ENCODE assay signal across 2 cellular contexts in the genomic region with DNA sequence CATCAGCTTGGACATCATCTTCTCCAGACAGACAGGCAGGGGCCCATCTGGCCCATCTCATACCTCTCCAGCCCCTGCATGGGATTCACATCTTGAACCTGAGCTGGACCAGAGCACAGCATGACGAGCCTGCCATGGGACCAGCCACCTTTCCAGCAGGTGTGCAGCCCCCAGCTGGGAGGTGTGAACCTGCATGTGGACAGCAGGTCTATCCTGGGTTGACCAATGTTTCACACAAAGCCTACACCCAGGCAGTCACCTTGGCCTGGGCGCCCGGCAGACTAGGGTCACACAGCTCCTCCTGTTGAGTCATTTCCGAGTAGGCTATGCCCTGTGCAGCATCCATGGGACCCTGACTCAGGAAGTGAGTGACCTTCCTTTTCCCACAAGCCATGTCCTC.
TF ChIP-seq lines count a peak whose summit lies in the region.

No MANE protein-coding gene starts in this region.

TF ChIP-seq in GM23338, 12 proteins besides CTCF, POLR2A, EP300 and RAD21:
- TF ChIP-seq STAT1 (IDR thresholded peaks at IDR 0.05; ENCODE audit: unreplicated experiment) (no peak), POLR2AphosphoS5 (IDR thresholded peaks at IDR 0.05; ENCODE audit: low read depth) (no peak), JUNB (IDR thresholded peaks at IDR 0.05; ENCODE audit: unreplicated experiment) (no peak), EZH2phosphoT487 (IDR thresholded peaks at IDR 0.05; ENCODE audit: unreplicated experiment) (no peak), ZNF331 (CRISPR knock-in tag; IDR thresholded peaks at IDR 0.05; ENCODE audit: low read depth) (no peak), CREB1 (CRISPR knock-in tag; IDR thresholded peaks at IDR 0.05; ENCODE audit: low read depth) (no peak), EZH2 (IDR thresholded peaks at IDR 0.05; ENCODE audit: low read depth, unreplicated experiment) (no peak), NANOG (IDR thresholded peaks at IDR 0.05; ENCODE audit: borderline replicate concordance) (no peak), ZNF114 (CRISPR knock-in tag; IDR thresholded peaks at IDR 0.05) (no peak)
- TF ChIP-seq, protein P1, sequence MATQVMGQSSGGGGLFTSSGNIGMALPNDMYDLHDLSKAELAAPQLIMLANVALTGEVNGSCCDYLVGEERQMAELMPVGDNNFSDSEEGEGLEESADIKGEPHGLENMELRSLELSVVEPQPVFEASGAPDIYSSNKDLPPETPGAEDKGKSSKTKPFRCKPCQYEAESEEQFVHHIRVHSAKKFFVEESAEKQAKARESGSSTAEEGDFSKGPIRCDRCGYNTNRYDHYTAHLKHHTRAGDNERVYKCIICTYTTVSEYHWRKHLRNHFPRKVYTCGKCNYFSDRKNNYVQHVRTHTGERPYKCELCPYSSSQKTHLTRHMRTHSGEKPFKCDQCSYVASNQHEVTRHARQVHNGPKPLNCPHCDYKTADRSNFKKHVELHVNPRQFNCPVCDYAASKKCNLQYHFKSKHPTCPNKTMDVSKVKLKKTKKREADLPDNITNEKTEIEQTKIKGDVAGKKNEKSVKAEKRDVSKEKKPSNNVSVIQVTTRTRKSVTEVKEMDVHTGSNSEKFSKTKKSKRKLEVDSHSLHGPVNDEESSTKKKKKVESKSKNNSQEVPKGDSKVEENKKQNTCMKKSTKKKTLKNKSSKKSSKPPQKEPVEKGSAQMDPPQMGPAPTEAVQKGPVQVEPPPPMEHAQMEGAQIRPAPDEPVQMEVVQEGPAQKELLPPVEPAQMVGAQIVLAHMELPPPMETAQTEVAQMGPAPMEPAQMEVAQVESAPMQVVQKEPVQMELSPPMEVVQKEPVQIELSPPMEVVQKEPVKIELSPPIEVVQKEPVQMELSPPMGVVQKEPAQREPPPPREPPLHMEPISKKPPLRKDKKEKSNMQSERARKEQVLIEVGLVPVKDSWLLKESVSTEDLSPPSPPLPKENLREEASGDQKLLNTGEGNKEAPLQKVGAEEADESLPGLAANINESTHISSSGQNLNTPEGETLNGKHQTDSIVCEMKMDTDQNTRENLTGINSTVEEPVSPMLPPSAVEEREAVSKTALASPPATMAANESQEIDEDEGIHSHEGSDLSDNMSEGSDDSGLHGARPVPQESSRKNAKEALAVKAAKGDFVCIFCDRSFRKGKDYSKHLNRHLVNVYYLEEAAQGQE (IDR thresholded peaks at IDR 0.05; ENCODE audit: unreplicated experiment) = no peak
- TF ChIP-seq, protein P2, sequence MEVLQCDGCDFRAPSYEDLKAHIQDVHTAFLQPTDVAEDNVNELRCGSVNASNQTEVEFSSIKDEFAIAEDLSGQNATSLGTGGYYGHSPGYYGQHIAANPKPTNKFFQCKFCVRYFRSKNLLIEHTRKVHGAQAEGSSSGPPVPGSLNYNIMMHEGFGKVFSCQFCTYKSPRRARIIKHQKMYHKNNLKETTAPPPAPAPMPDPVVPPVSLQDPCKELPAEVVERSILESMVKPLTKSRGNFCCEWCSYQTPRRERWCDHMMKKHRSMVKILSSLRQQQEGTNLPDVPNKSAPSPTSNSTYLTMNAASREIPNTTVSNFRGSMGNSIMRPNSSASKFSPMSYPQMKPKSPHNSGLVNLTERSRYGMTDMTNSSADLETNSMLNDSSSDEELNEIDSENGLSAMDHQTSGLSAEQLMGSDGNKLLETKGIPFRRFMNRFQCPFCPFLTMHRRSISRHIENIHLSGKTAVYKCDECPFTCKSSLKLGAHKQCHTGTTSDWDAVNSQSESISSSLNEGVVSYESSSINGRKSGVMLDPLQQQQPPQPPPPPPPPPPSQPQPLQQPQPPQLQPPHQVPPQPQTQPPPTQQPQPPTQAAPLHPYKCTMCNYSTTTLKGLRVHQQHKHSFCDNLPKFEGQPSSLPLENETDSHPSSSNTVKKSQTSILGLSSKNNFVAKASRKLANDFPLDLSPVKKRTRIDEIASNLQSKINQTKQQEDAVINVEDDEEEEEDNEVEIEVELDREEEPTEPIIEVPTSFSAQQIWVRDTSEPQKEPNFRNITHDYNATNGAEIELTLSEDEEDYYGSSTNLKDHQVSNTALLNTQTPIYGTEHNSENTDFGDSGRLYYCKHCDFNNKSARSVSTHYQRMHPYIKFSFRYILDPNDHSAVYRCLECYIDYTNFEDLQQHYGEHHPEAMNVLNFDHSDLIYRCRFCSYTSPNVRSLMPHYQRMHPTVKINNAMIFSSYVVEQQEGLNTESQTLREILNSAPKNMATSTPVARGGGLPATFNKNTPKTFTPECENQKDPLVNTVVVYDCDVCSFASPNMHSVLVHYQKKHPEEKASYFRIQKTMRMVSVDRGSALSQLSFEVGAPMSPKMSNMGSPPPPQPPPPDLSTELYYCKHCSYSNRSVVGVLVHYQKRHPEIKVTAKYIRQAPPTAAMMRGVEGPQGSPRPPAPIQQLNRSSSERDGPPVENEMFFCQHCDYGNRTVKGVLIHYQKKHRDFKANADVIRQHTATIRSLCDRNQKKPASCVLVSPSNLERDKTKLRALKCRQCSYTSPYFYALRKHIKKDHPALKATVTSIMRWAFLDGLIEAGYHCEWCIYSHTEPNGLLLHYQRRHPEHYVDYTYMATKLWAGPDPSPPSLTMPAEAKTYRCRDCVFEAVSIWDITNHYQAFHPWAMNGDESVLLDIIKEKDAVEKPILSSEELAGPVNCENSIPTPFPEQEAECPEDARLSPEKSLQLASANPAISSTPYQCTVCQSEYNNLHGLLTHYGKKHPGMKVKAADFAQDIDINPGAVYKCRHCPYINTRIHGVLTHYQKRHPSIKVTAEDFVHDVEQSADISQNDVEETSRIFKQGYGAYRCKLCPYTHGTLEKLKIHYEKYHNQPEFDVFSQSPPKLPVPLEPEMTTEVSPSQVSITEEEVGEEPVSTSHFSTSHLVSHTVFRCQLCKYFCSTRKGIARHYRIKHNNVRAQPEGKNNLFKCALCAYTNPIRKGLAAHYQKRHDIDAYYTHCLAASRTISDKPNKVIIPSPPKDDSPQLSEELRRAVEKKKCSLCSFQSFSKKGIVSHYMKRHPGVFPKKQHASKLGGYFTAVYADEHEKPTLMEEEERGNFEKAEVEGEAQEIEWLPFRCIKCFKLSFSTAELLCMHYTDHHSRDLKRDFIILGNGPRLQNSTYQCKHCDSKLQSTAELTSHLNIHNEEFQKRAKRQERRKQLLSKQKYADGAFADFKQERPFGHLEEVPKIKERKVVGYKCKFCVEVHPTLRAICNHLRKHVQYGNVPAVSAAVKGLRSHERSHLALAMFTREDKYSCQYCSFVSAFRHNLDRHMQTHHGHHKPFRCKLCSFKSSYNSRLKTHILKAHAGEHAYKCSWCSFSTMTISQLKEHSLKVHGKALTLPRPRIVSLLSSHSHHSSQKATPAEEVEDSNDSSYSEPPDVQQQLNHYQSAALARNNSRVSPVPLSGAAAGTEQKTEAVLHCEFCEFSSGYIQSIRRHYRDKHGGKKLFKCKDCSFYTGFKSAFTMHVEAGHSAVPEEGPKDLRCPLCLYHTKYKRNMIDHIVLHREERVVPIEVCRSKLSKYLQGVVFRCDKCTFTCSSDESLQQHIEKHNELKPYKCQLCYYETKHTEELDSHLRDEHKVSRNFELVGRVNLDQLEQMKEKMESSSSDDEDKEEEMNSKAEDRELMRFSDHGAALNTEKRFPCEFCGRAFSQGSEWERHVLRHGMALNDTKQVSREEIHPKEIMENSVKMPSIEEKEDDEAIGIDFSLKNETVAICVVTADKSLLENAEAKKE (CRISPR knock-in tag; IDR thresholded peaks at IDR 0.05) = no peak

TF ChIP-seq in K562, 482 proteins besides CTCF, POLR2A, EP300 and RAD21:
- 0 out of 2 replicates have a peak, but pooled peaks have one; percentile 29 for TF ChIP-seq ZNF12 (CRISPR knock-in tag; IDR thresholded peaks at IDR 0.05)
- TF ChIP-seq, protein P3, sequence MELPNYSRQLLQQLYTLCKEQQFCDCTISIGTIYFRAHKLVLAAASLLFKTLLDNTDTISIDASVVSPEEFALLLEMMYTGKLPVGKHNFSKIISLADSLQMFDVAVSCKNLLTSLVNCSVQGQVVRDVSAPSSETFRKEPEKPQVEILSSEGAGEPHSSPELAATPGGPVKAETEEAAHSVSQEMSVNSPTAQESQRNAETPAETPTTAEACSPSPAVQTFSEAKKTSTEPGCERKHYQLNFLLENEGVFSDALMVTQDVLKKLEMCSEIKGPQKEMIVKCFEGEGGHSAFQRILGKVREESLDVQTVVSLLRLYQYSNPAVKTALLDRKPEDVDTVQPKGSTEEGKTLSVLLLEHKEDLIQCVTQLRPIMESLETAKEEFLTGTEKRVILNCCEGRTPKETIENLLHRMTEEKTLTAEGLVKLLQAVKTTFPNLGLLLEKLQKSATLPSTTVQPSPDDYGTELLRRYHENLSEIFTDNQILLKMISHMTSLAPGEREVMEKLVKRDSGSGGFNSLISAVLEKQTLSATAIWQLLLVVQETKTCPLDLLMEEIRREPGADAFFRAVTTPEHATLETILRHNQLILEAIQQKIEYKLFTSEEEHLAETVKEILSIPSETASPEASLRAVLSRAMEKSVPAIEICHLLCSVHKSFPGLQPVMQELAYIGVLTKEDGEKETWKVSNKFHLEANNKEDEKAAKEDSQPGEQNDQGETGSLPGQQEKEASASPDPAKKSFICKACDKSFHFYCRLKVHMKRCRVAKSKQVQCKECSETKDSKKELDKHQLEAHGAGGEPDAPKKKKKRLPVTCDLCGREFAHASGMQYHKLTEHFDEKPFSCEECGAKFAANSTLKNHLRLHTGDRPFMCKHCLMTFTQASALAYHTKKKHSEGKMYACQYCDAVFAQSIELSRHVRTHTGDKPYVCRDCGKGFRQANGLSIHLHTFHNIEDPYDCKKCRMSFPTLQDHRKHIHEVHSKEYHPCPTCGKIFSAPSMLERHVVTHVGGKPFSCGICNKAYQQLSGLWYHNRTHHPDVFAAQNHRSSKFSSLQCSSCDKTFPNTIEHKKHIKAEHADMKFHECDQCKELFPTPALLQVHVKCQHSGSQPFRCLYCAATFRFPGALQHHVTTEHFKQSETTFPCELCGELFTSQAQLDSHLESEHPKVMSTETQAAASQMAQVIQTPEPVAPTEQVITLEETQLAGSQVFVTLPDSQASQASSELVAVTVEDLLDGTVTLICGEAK (IDR thresholded peaks at IDR 0.05) = no peak
- TF ChIP-seq, protein P3 (CRISPR knock-in tag; IDR thresholded peaks at IDR 0.05) = no peak
